Comparison of ENCODE assay signal across 22 cellular contexts in genomic region chr5:133429046-133429445, GRCh38.
"Had no signal": no experiment of that assay in that cellular context is flagged by ENCODE, and none has a peak within 500 bp of the region (broad histone marks: within the 10 kb centered on the region; RNA-seq: fewer than 3 reads in every experiment).

No MANE protein-coding gene starts in this region.

- DNase-seq: colonic mucosa; cortex of kidney; dermis blood vessel endothelial cell; effector CD4-positive, alpha-beta T cell; effector CD8-positive, alpha-beta T cell; effector memory CD4-positive, alpha-beta T cell; effector memory CD8-positive, alpha-beta T cell; endodermal cell; erythroblast; esophagus squamous epithelium; foreskin fibroblast; foreskin keratinocyte; foreskin melanocyte; gastrocnemius medialis; glutamatergic neuron; heart left ventricle; heart right ventricle had no signal

- H3K27me3 ChIP-seq: colonic mucosa, dorsolateral prefrontal cortex, foreskin keratinocyte, gastrocnemius medialis had no signal

- H3K4me3 ChIP-seq: colonic mucosa, coronary artery, dorsolateral prefrontal cortex, esophagus squamous epithelium, gastrocnemius medialis, gastroesophageal sphincter, heart left ventricle, heart right ventricle, hepatocyte had no signal

- H3K4me1 ChIP-seq: colonic mucosa, gastrocnemius medialis, gastroesophageal sphincter, heart left ventricle had no signal

- H3K36me3 ChIP-seq: colonic mucosa, esophagus squamous epithelium, gastrocnemius medialis, gastroesophageal sphincter, heart left ventricle, heart right ventricle had no signal

- H3K27ac ChIP-seq: colonic mucosa, coronary artery, epithelial cell of prostate, esophagus squamous epithelium, foreskin keratinocyte, gastrocnemius medialis, gastroesophageal sphincter, heart left ventricle, heart right ventricle, hepatocyte had no signal

- H3K9me3 ChIP-seq: colonic mucosa, esophagus squamous epithelium, gastrocnemius medialis, gastroesophageal sphincter, heart left ventricle, heart right ventricle had no signal
